Comparison of ENCODE assay signal across 9 cellular contexts in genomic region chr16:15952265-15952711, GRCh38. TPM values are rescaled to one million over a fixed set of nuclear protein-coding genes. Genes with fewer than 3 reads are reported as not detected.
A peak's percentile ranks its signal among the peaks of the same experiment; 100 is the strongest.
DNase-seq lines count a peak whose midpoint lies in the region; ATAC-seq and TF ChIP-seq lines count a peak whose summit lies in the region.
"Had no signal": no experiment of that assay in that cellular context is flagged by ENCODE, and none has a peak within 500 bp of the region (broad histone marks: within the 10 kb centered on the region; RNA-seq: fewer than 3 reads in every experiment).

No MANE protein-coding gene starts in this region.

- no peak overlapping the region for H3K27ac ChIP-seq in CD4-positive, alpha-beta T cell (ENCODE audit: low read depth, low read length)

- H3K27me3 ChIP-seq in CD4-positive, alpha-beta T cell (ENCODE audit: control insufficient read depth, insufficient read depth, low read length), result no peaks in the 10 kb centered on the region

- peaks cover 66% of the 10 kb centered on the region for H3K4me1 Mint-ChIP-seq in CD4-positive, alpha-beta T cell (ENCODE audit: low read depth)
- H3K4me1 Mint-ChIP-seq in brain (peaks cover 24% of the 10 kb centered on the region), osteocyte (ENCODE audit: unreplicated experiment) (peaks cover 65% of the 10 kb centered on the region)

- peaks cover 12% of the 10 kb centered on the region for H3K36me3 Mint-ChIP-seq in CD4-positive, alpha-beta T cell (ENCODE audit: low read depth)
- H3K36me3 Mint-ChIP-seq in brain, result peaks cover 11% of the 10 kb centered on the region
- H3K36me3 Mint-ChIP-seq in osteocyte (ENCODE audit: unreplicated experiment), result peaks cover 9% of the 10 kb centered on the region

- DNase-seq in CD4-positive, alpha-beta T cell, result no peak
- DNase-seq in OCI-M1 (lab: John Stamatoyannopoulos, UW) (peak; percentile 76), osteocyte (ENCODE audit: extremely low spot score, unreplicated experiment) (no peak), left colon (no peak), hypothalamus (lab: John Stamatoyannopoulos, UW) (no peak), ureter (ENCODE audit: low spot score) (no peak), GM10266 (ENCODE audit: extremely low spot score) (no peak)
- DNase-seq: caudate nucleus had no signal

- ATAC-seq in CD4-positive, alpha-beta T cell (ENCODE audit: poor library complexity), result no peak
- ATAC-seq in left colon, result no peak

- CTCF ChIA-PET in CD4-positive, alpha-beta T cell (lab: Charles Lee), result interaction anchor here (0.7 kb wide), 1 partner anchor 73 kb away, joined by 3 read pairs; no protein-coding TSS in a partner anchor

- TF ChIP-seq CTCF in CD4-positive, alpha-beta T cell (IDR thresholded peaks at IDR 0.05), result no peak
- TF ChIP-seq CTCF in brain (conservative IDR thresholded peaks at IDR 0.05), result no peak
- TF ChIP-seq CTCF in osteocyte (IDR thresholded peaks at IDR 0.05), result no peak
- no peak for TF ChIP-seq CTCF in GM10266 (IDR thresholded peaks at IDR 0.05; ENCODE audit: control insufficient read depth, insufficient read depth, low read depth, missing control alignments)

- no peaks in the 10 kb centered on the region for H3K9me3 ChIP-seq in CD4-positive, alpha-beta T cell (ENCODE audit: control insufficient read depth, low read length)

- H3K9me3 Mint-ChIP-seq in CD4-positive, alpha-beta T cell, result no peaks in the 10 kb centered on the region
- H3K9me3 Mint-ChIP-seq in brain, result peaks cover 0 to 5% (median 0%) of the 10 kb centered on the region in 5 experiments
- H3K9me3 Mint-ChIP-seq in osteocyte (ENCODE audit: unreplicated experiment), result no peaks in the 10 kb centered on the region

- peak overlapping the region; percentile 94 for H3K27ac Mint-ChIP-seq in CD4-positive, alpha-beta T cell
- H3K27ac Mint-ChIP-seq in brain, result no peak overlapping the region
- H3K27ac Mint-ChIP-seq in osteocyte (ENCODE audit: unreplicated experiment), result peak overlapping the region; percentile 84

- H3K27me3 Mint-ChIP-seq in CD4-positive, alpha-beta T cell, result no peaks in the 10 kb centered on the region
- H3K27me3 Mint-ChIP-seq in brain, result peaks cover 26% of the 10 kb centered on the region
- no peaks in the 10 kb centered on the region for H3K27me3 Mint-ChIP-seq in osteocyte (ENCODE audit: unreplicated experiment)

- intact Hi-C loops in CD4-positive, alpha-beta T cell (cut with DNase I, micrococcal nuclease), result loop anchor here in 1 of 2 experiments (5.0 kb wide), 1 partner anchor 35 kb away; no protein-coding TSS in a partner anchor
- intact Hi-C loops in left colon (cut with DNase I, micrococcal nuclease), result no loop called here

- H3K4me3 Mint-ChIP-seq in CD4-positive, alpha-beta T cell, result peak overlapping the region; percentile 40
- H3K4me3 Mint-ChIP-seq in brain (peak overlapping the region in 4 of 5 experiments; percentile 30 to 99 (median 94)), osteocyte (ENCODE audit: unreplicated experiment) (peak overlapping the region; percentile 95)

- POLR2A ChIA-PET in CD4-positive, alpha-beta T cell (lab: Charles Lee), result interaction anchor here (1.6 kb wide), 1 partner anchor 46 kb away, joined by 4 read pairs; no protein-coding TSS in a partner anchor

RNA-seq across cellular contexts. Expression of gene ABCC1, which starts 2.9 kb away (rescaled TPM):
- 10 to 100 TPM; 42.9 to 44.8 TPM for total RNA-seq in CD4-positive, alpha-beta T cell
- 13.2 TPM for polyA plus RNA-seq in brain (ENCODE audit: insufficient read depth, low read depth, low replicate concordance)
- 256 and 271 TPM in 2 replicates for total RNA-seq in osteocyte
- 10 to 100 TPM; 18.3 to 23.3 TPM for total RNA-seq in left colon
- 46.9 TPM for total RNA-seq in ureter

Comparison
In these comparisons a context has a peak if more than half of its experiments do, and no peak if none do; other contexts are left out.
1. H3K27ac Mint-ChIP-seq: peak in CD4-positive, alpha-beta T cell (single experiment) and osteocyte (single experiment); none in brain (0 of 5).
2. H3K4me3 Mint-ChIP-seq: peak in every context shown above with its lines; median percentile 95 in osteocyte; 94 in brain; 40 in CD4-positive, alpha-beta T cell.